18 cellular contexts compared by ENCODE assay signal in genomic region chr3:49769926-49770325, GRCh38. TPM values are rescaled to one million over a fixed set of nuclear protein-coding genes. Genes with fewer than 3 reads are reported as not detected.
"Had no signal": no experiment of that assay in that cellular context is flagged by ENCODE, and none has a peak within 500 bp of the region (broad histone marks: within the 10 kb centered on the region; RNA-seq: fewer than 3 reads in every experiment).

No MANE protein-coding gene starts in this region.

- H3K9me3 Mint-ChIP-seq: activated B cell treated with CpG ODN at 0.5 μM for 24 hours; activated T-helper 2 cell treated with anti-CD3 and anti-CD28 coated beads, Interferon-gamma antibody, Interleukin-2, Interleukin-4, amounts not matched to agents 10 μg/mL and 5 μg/mL and 100 μg/mL, durations not matched to agents 14 hours and 24 hours and 36 hours; naive thymus-derived CD4-positive, alpha-beta T cell; T-helper 2 cell treated with Interferon-gamma antibody and Interleukin-4, amounts not matched to agents 5 μg/mL and 100 μg/mL, for 36 hours had no signal

- ATAC-seq: heart right ventricle; naive thymus-derived CD4-positive, alpha-beta T cell had no signal

- DNase-seq: activated B cell treated with CpG ODN at 0.5 μM for 24 hours; activated CD4-positive, alpha-beta T cell treated with anti-CD3 and anti-CD28 coated beads for 4 hours; activated naive CD4-positive, alpha-beta T cell treated with Interleukin-2 at 50 U/mL for 16 hours; activated T-cell treated with anti-CD3 and anti-CD28 coated beads for 4 hours; amniotic stem cell; dermis blood vessel endothelial cell; effector memory CD4-positive, alpha-beta T cell; heart right ventricle; left ventricle myocardium inferior; naive thymus-derived CD4-positive, alpha-beta T cell; stimulated activated naive CD4-positive, alpha-beta T cell treated with Interleukin-2 at 50 U/mL for 16 hours; transverse colon had no signal

- H3K27ac Mint-ChIP-seq: activated B cell treated with CpG ODN at 0.5 μM for 24 hours; activated T-helper 2 cell treated with anti-CD3 and anti-CD28 coated beads, Interferon-gamma antibody, Interleukin-2, Interleukin-4, amounts not matched to agents 10 μg/mL and 5 μg/mL and 100 μg/mL, durations not matched to agents 14 hours and 24 hours and 36 hours; T-helper 2 cell treated with Interferon-gamma antibody and Interleukin-4, amounts not matched to agents 5 μg/mL and 100 μg/mL, for 36 hours had no signal

- H3K4me3 Mint-ChIP-seq: activated B cell treated with CpG ODN at 0.5 μM for 24 hours; T-helper 2 cell treated with Interferon-gamma antibody and Interleukin-4, amounts not matched to agents 5 μg/mL and 100 μg/mL, for 36 hours had no signal

- H3K27me3 Mint-ChIP-seq: activated B cell treated with CpG ODN at 0.5 μM for 24 hours; naive thymus-derived CD4-positive, alpha-beta T cell had no signal

RNA-seq across cellular contexts. Expression of gene CDHR4, which starts 29.7 kb away (rescaled TPM):
- total RNA-seq: activated B cell treated with CpG ODN at 0.5 μM for 24 hours; activated T-helper 2 cell treated with anti-CD3 and anti-CD28 coated beads, Interferon-gamma antibody, Interleukin-2, Interleukin-4, amounts not matched to agents 10 μg/mL and 5 μg/mL and 100 μg/mL, durations not matched to agents 14 hours and 24 hours and 36 hours; dermis blood vessel endothelial cell; endothelial cell of umbilical vein; heart right ventricle; kidney epithelial cell; left ventricle myocardium inferior; renal cortical epithelial cell; transverse colon; vagina had no signal

RNA-seq across cellular contexts. Expression of gene INKA1, which starts 33.1 kb away (rescaled TPM):
- total RNA-seq: kidney epithelial cell had no signal
